Comparison of ENCODE assay signal across 34 cellular contexts in genomic region chr1:11129649-11130048, GRCh38. TPM values are rescaled to one million over a fixed set of nuclear protein-coding genes. Genes with fewer than 3 reads are reported as not detected.
"Had no signal": no experiment of that assay in that cellular context is flagged by ENCODE, and none has a peak within 500 bp of the region (broad histone marks: within the 10 kb centered on the region; RNA-seq: fewer than 3 reads in every experiment).

No MANE protein-coding gene starts in this region.

- H3K27me3 Mint-ChIP-seq: activated CD4-positive, alpha-beta memory T cell treated with anti-CD3 and anti-CD28 coated beads, Interleukin-2, amount 10 ng/mL, durations not matched to agents 7 days and 5 days; activated naive CD4-positive, alpha-beta T cell treated with anti-CD3 and anti-CD28 coated beads, Interleukin-2, amount 50 U/mL, for 24 hours; activated T-cell treated with anti-CD3 and anti-CD28 coated beads, Interleukin-2, amount 50 U/mL, for 24 hours had no signal

- DNase-seq: activated CD4-positive, alpha-beta memory T cell treated with anti-CD3 and anti-CD28 coated beads, Interleukin-2, amount 10 ng/mL, durations not matched to agents 7 days and 5 days; activated CD4-positive, alpha-beta T cell treated with anti-CD3 and anti-CD28 coated beads for 1 hour; activated CD4-positive, alpha-beta T cell treated with anti-CD3 and anti-CD28 coated beads for 48 hours; activated CD4-positive, CD25-positive, alpha-beta regulatory T cell; activated gamma-delta T cell; activated naive CD4-positive, alpha-beta T cell treated with Interleukin-2 at 50 U/mL for 16 hours; activated T-cell treated with anti-CD3 and anti-CD28 coated beads, Interleukin-2, amount 50 U/mL, for 24 hours; adrenal gland; body of pancreas; caudate nucleus; cerebellar nuclear complex; Karpas-422; KBM-7; NCI-H1048; NCI-H1436; NCI-H1694; NCI-H1930; NCI-H2081 treated with DMSO at 0.1 percent for 48 hours; NCI-H226; NCI-H446 treated with DMSO at 0.1 percent for 48 hours; NCI-H526; NCI-H748 treated with DMSO at 0.1 percent for 48 hours; PC-9; Right ventricle myocardium superior; SW 1271; T-helper 1 cell; T-helper 2 cell; T-helper 9 cell; WERI-Rb-1 had no signal

- ATAC-seq: body of pancreas had no signal

- H3K4me3 Mint-ChIP-seq: activated CD4-positive, alpha-beta memory T cell treated with anti-CD3 and anti-CD28 coated beads, Interleukin-2, amount 10 ng/mL, durations not matched to agents 7 days and 5 days; activated naive CD4-positive, alpha-beta T cell treated with anti-CD3 and anti-CD28 coated beads, Interleukin-2, amount 50 U/mL, for 24 hours; activated T-cell treated with anti-CD3 and anti-CD28 coated beads, Interleukin-2, amount 50 U/mL, for 24 hours had no signal

- H3K9me3 Mint-ChIP-seq: activated CD4-positive, alpha-beta memory T cell treated with anti-CD3 and anti-CD28 coated beads, Interleukin-2, amount 10 ng/mL, durations not matched to agents 7 days and 5 days; activated naive CD4-positive, alpha-beta T cell treated with anti-CD3 and anti-CD28 coated beads, Interleukin-2, amount 50 U/mL, for 24 hours; activated T-cell treated with anti-CD3 and anti-CD28 coated beads, Interleukin-2, amount 50 U/mL, for 24 hours; activated T-helper 2 cell treated with anti-CD3 and anti-CD28 coated beads, Interferon-gamma antibody, Interleukin-2, Interleukin-4, amounts not matched to agents 10 μg/mL and 5 μg/mL and 100 μg/mL, durations not matched to agents 14 hours and 24 hours and 36 hours had no signal

- H3K27ac Mint-ChIP-seq: activated CD4-positive, alpha-beta memory T cell treated with anti-CD3 and anti-CD28 coated beads, Interleukin-2, amount 10 ng/mL, durations not matched to agents 7 days and 5 days; activated naive CD4-positive, alpha-beta T cell treated with anti-CD3 and anti-CD28 coated beads, Interleukin-2, amount 50 U/mL, for 24 hours; activated T-cell treated with anti-CD3 and anti-CD28 coated beads, Interleukin-2, amount 50 U/mL, for 24 hours; activated T-helper 2 cell treated with anti-CD3 and anti-CD28 coated beads, Interferon-gamma antibody, Interleukin-2, Interleukin-4, amounts not matched to agents 10 μg/mL and 5 μg/mL and 100 μg/mL, durations not matched to agents 14 hours and 24 hours and 36 hours had no signal

- H3K27me3 ChIP-seq: adrenal gland, body of pancreas had no signal

- H3K27ac ChIP-seq: adrenal gland, body of pancreas, PC-9, WERI-Rb-1 had no signal

- H3K9me3 ChIP-seq: adrenal gland, body of pancreas had no signal

- H3K4me1 Mint-ChIP-seq: activated CD4-positive, alpha-beta memory T cell treated with anti-CD3 and anti-CD28 coated beads, Interleukin-2, amount 10 ng/mL, durations not matched to agents 7 days and 5 days; activated naive CD4-positive, alpha-beta T cell treated with anti-CD3 and anti-CD28 coated beads, Interleukin-2, amount 50 U/mL, for 24 hours had no signal

- H3K4me3 ChIP-seq: adrenal gland, body of pancreas, PC-9 had no signal

- H3K4me1 ChIP-seq: body of pancreas had no signal

RNA-seq across cellular contexts. Expression of gene ANGPTL7, which starts 59.5 kb away (rescaled TPM):
- total RNA-seq: activated CD4-positive, alpha-beta memory T cell treated with anti-CD3 and anti-CD28 coated beads, Interleukin-2, amount 10 ng/mL, durations not matched to agents 7 days and 5 days; activated T-helper 2 cell treated with anti-CD3 and anti-CD28 coated beads, Interferon-gamma antibody, Interleukin-2, Interleukin-4, amounts not matched to agents 10 μg/mL and 5 μg/mL and 100 μg/mL, durations not matched to agents 14 hours and 24 hours and 36 hours; bronchial epithelial cell; MCF 10A; OCI-LY7; PC-9 had no signal
